13 cellular contexts compared by ENCODE assay signal in the genomic region with DNA sequence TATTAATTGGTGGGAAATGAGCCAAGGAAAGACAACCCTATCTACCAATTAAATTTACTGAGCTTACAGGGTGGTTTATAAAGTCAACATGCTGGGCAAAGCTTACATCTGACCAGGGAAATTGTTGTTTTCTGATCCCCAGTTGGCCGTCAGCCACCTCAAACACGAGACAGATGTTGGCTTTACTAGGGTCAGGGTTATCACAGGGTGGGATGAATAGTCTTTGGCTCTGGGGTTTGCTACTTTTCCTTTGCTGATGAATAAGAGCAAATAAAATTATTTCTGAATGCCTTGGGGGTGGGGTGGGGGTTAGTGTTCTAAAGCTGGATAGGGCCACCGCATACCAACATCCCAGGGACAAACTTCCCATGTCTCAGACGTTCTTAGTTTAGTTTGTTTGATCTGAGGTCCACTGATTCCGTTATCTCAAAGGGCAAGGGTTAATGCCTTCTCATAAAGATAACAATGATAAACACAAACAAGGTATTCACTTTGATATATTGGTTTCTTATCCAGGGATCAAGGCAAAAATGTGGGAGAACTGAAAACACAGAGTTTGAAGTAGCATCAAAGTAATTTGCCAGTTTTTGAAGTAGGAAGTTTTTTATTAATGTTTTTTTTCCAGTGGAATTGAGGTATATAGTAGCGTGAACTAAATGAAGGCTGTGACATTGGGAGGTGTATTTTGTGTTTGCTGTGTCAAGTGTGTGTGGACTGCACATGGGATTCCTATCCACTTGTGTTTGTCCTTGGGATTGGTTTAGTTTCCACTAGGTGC.
DNase-seq lines count a peak whose midpoint lies in the region; ATAC-seq, FAIRE-seq and TF ChIP-seq lines count a peak whose summit lies in the region.
"Had no signal": no experiment of that assay in that cellular context is flagged by ENCODE, and none has a peak within 500 bp of the region (broad histone marks: within the 10 kb centered on the region; RNA-seq: fewer than 3 reads in every experiment).

No MANE protein-coding gene starts in this region.

- in situ Hi-C loops in brain microvascular endothelial cell (cut with HindIII; ENCODE audit: low pct_ligation_motif_present, low sequenced_read_pairs) = no loop called here

- no peak overlapping the region for H3K18ac ChIP-seq in neuronal stem cell (ENCODE audit: low read length)

- H3K9me3 ChIP-seq in neuronal stem cell (replicated peaks in 1 of 2; ENCODE audit: control insufficient read depth in 2 of 2, insufficient read depth in 1 of 2, low read depth in 1 of 2, low read length in 2 of 2) (no peaks in the 10 kb centered on the region), vagina (no peaks in the 10 kb centered on the region)
- H3K9me3 ChIP-seq: esophagus squamous epithelium, tibial nerve had no signal

- H3K4me1 Mint-ChIP-seq in mesothelial cell of epicardium = peaks cover 65% of the 10 kb centered on the region

- H2BK5ac ChIP-seq in neuronal stem cell (ENCODE audit: low read length) = no peak overlapping the region

- H3K4me3 Mint-ChIP-seq in mesothelial cell of epicardium = peak overlapping the region; percentile 4

- WGBS in neuronal stem cell (ENCODE audit: extremely low coverage in 2 of 2, insufficient read length in 2 of 2, insufficient replicate concordance in 1 of 2), 2 donors = no CpG with 5 or more reads among the region's 6 CpGs

- peaks cover 4 to 11% of the 10 kb centered on the region in 2 donors for H3K4me1 ChIP-seq in neuronal stem cell (ENCODE audit: control insufficient read depth in 2 of 2, insufficient read depth in 1 of 2, low read depth in 1 of 2, low read length in 2 of 2)
- peaks cover 26% of the 10 kb centered on the region for H3K4me1 ChIP-seq in vagina

- no peaks in the 10 kb centered on the region for H3K27me3 Mint-ChIP-seq in mesothelial cell of epicardium (ENCODE audit: low read depth)

- H3K23ac ChIP-seq in neuronal stem cell (ENCODE audit: low read depth, low read length, poor library complexity) = no peak overlapping the region

- no peak overlapping the region for H3K4me2 ChIP-seq in neuronal stem cell (ENCODE audit: insufficient read depth, low read length, poor library complexity, severe bottlenecking)

- H3K4me3 ChIP-seq in brain microvascular endothelial cell (ENCODE audit: low read depth, low read length) (no peak overlapping the region), neuronal stem cell (ENCODE audit: low read length in 2 of 2) (no peak overlapping the region), vagina (no peak overlapping the region)
- H3K4me3 ChIP-seq: esophagus squamous epithelium, tibial nerve had no signal

- H2BK120ac ChIP-seq in neuronal stem cell (ENCODE audit: low read depth, low read length) = no peak overlapping the region

- no peak for ATAC-seq in GM18519 (IDR thresholded peaks at IDR 0.05; ENCODE audit: low FRiP score, unreplicated experiment)

- TF ChIP-seq POLR2A in GM12892 (IDR thresholded peaks at IDR 0.05; ENCODE audit: low read depth, low read length) = no peak
- TF ChIP-seq POLR2A in vagina (IDR thresholded peaks at IDR 0.05) = no peak

- no peaks in the 10 kb centered on the region for H3K36me3 ChIP-seq in brain microvascular endothelial cell (replicated peaks)
- H3K36me3 ChIP-seq in neuronal stem cell (replicated peaks in 1 of 2; ENCODE audit: control insufficient read depth in 2 of 2, insufficient read depth in 2 of 2, low read length in 2 of 2) = no peaks in the 10 kb centered on the region
- no peaks in the 10 kb centered on the region for H3K36me3 ChIP-seq in vagina
- H3K36me3 ChIP-seq: esophagus squamous epithelium, tibial nerve had no signal

- H3K4ac ChIP-seq in neuronal stem cell (ENCODE audit: low read length) = no peak overlapping the region

- H3K9ac ChIP-seq in neuronal stem cell (ENCODE audit: low read depth, low read length, poor library complexity) = no peak overlapping the region

- no peak overlapping the region for H4K8ac ChIP-seq in neuronal stem cell (ENCODE audit: low read depth, low read length)

- H3K27ac ChIP-seq in brain microvascular endothelial cell (peak overlapping the region; percentile 100), neuronal stem cell (replicated peaks; ENCODE audit: low read length) (no peak overlapping the region), vagina (no peak overlapping the region)
- H3K27ac ChIP-seq: esophagus squamous epithelium, tibial nerve had no signal

- no peak for FAIRE-seq in GM12892 (lab: Jason Lieb, UNC)

- H3K27ac Mint-ChIP-seq in mesothelial cell of epicardium = peak overlapping the region; percentile 91

- no peak overlapping the region for H4K91ac ChIP-seq in neuronal stem cell (ENCODE audit: low read depth, low read length, poor library complexity)

- no peaks in the 10 kb centered on the region for H3K79me1 ChIP-seq in neuronal stem cell (ENCODE audit: low read depth, low read length)

- TF ChIP-seq CTCF in brain microvascular endothelial cell (IDR thresholded peaks at IDR 0.05; ENCODE audit: low read depth, low read length, missing control alignments) (no peak), mesothelial cell of epicardium (IDR thresholded peaks at IDR 0.05; ENCODE audit: unreplicated experiment) (no peak), vagina (IDR thresholded peaks at IDR 0.05) (no peak)

- intact Hi-C loops in vagina (cut with DNase I) = no loop called here

- no peak overlapping the region for H3K14ac ChIP-seq in neuronal stem cell (ENCODE audit: low read length)

- no peak overlapping the region for H2BK15ac ChIP-seq in neuronal stem cell (ENCODE audit: low read length)

- DNase-seq in DMS53 treated with DMSO at 0.1 percent for 48 hours (lab: John Stamatoyannopoulos, UW; ENCODE audit: unreplicated experiment) (peak; percentile 84), NCI-H2029 (lab: John Stamatoyannopoulos, UW) (peak; percentile 78), brain microvascular endothelial cell (peak; percentile 98), mesothelial cell of epicardium (ENCODE audit: low spot score in 2 of 2, unreplicated experiment in 2 of 2) (peak; percentile 24 to 54), GM12892 (ENCODE audit: insufficient read length) (no peak), neuronal stem cell (ENCODE audit: low spot score) (no peak), vagina (ENCODE audit: extremely low spot score in 2 of 2) (no peak)
- DNase-seq: activated naive CD4-positive, alpha-beta T cell treated with anti-CD3 and anti-CD28 coated beads, Interleukin-2, amount 50 U/mL, for 16 hours; DND-41; esophagus squamous epithelium; stimulated activated CD4-positive, alpha-beta T cell treated with anti-CD3 and anti-CD28 coated beads, Interleukin-1b, Interleukin-23, amount 100 ng/mL, for 48 hours had no signal

- H2BK12ac ChIP-seq in neuronal stem cell (ENCODE audit: low read length) = no peak overlapping the region

- no peaks in the 10 kb centered on the region for H3K9me3 Mint-ChIP-seq in mesothelial cell of epicardium

- H3K27me3 ChIP-seq in brain microvascular endothelial cell (replicated peaks) (no peaks in the 10 kb centered on the region), neuronal stem cell (ENCODE audit: control insufficient read depth in 3 of 3, insufficient read depth in 3 of 3, low read depth in 1 of 3, low read length in 3 of 3) (no peaks in the 10 kb centered on the region), vagina (no peaks in the 10 kb centered on the region)
- H3K27me3 ChIP-seq: esophagus squamous epithelium, tibial nerve had no signal

- no peak overlapping the region for H2AK5ac ChIP-seq in neuronal stem cell (ENCODE audit: low read depth, low read length)

- no peaks in the 10 kb centered on the region for H3K36me3 Mint-ChIP-seq in mesothelial cell of epicardium

- no peak overlapping the region for H2AFZ ChIP-seq in neuronal stem cell (ENCODE audit: low read length)

Comparison
In these comparisons a context has a peak if more than half of its experiments do, and no peak if none do; other contexts are left out.
1. DNase-seq: peak in DMS53 treated with DMSO at 0.1 percent for 48 hours (single experiment), NCI-H2029 (single experiment), brain microvascular endothelial cell (single experiment) and mesothelial cell of epicardium (2 of 2); none in GM12892 (single experiment), neuronal stem cell (single experiment) and vagina (0 of 2).